In genomic region chr10:81027223-81027622, GRCh38 we compare ENCODE assay signal across 20 cellular contexts.
"Had no signal": no experiment of that assay in that cellular context is flagged by ENCODE, and none has a peak within 500 bp of the region (broad histone marks: within the 10 kb centered on the region; RNA-seq: fewer than 3 reads in every experiment).

No MANE protein-coding gene starts in this region.

- H3K36me3 Mint-ChIP-seq: activated naive CD4-positive, alpha-beta T cell treated with anti-CD3 and anti-CD28 coated beads, Interleukin-2, amount 50 U/mL, for 24 hours; natural killer cell; stimulated activated memory B cell treated with anti-CD40 and anti-IgM and Interleukin-4, amounts not matched to agents 10 μg/mL and 1 μg/mL and 100 μg/mL, for 72 hours had no signal

- H3K9me3 ChIP-seq: body of pancreas, neutrophil, pancreas, right lobe of liver, SK-N-SH, thoracic aorta, upper lobe of left lung had no signal

- H3K36me3 ChIP-seq: neutrophil, pancreas, right lobe of liver, thoracic aorta, upper lobe of left lung had no signal

- H3K27ac ChIP-seq: body of pancreas, dorsolateral prefrontal cortex, neutrophil, pancreas, right lobe of liver, thoracic aorta, upper lobe of left lung had no signal

- H3K4me2 ChIP-seq: SK-N-SH had no signal

- H3K9me3 Mint-ChIP-seq: activated naive CD4-positive, alpha-beta T cell treated with anti-CD3 and anti-CD28 coated beads, Interleukin-2, amount 50 U/mL, for 24 hours had no signal

- H3K9ac ChIP-seq: SK-N-SH had no signal

- H3K4me1 Mint-ChIP-seq: activated naive CD4-positive, alpha-beta T cell treated with anti-CD3 and anti-CD28 coated beads, Interleukin-2, amount 50 U/mL, for 24 hours; natural killer cell; stimulated activated memory B cell treated with anti-CD40 and anti-IgM and Interleukin-4, amounts not matched to agents 10 μg/mL and 1 μg/mL and 100 μg/mL, for 72 hours had no signal

- H3K27me3 ChIP-seq: body of pancreas, dorsolateral prefrontal cortex, neutrophil, pancreas, right lobe of liver, upper lobe of left lung had no signal

- H3K4me1 ChIP-seq: body of pancreas, pancreas, right lobe of liver, upper lobe of left lung had no signal

- DNase-seq: activated CD4-positive, alpha-beta T cell treated with anti-CD3 and anti-CD28 coated beads, Interleukin-2, amount 50 U/mL, for 4 hours; activated CD4-positive, CD25-positive, alpha-beta regulatory T cell treated with anti-CD3 and anti-CD28 coated beads, Interleukin-2, amount 50 U/mL, for 72 hours; activated effector memory CD4-positive, alpha-beta T cell treated with anti-CD3 and anti-CD28 coated beads, Interleukin-2, amount 50 U/mL, for 16 hours; activated T-cell treated with anti-CD3 and anti-CD28 coated beads, Interleukin-2, amount 50 U/mL, for 72 hours; amniotic stem cell; body of pancreas; caudate nucleus; dorsolateral prefrontal cortex; head of caudate nucleus; natural killer cell; pancreas; right lobe of liver; SK-N-SH; stimulated activated CD4-positive, alpha-beta T cell treated with anti-CD3 and anti-CD28 coated beads, Interleukin-4, amount 100 ng/mL, for 4 hours; upper lobe of left lung had no signal

- ATAC-seq: activated T-cell treated with anti-CD3 and anti-CD28 coated beads, Interleukin-2, amount 50 U/mL, for 72 hours; body of pancreas; natural killer cell; pancreas; right lobe of liver; stimulated activated memory B cell treated with anti-CD40 and anti-IgM and Interleukin-4, amounts not matched to agents 10 μg/mL and 1 μg/mL and 100 μg/mL, for 72 hours had no signal

- H3K4me3 Mint-ChIP-seq: activated naive CD4-positive, alpha-beta T cell treated with anti-CD3 and anti-CD28 coated beads, Interleukin-2, amount 50 U/mL, for 24 hours; activated T-cell treated with anti-CD3 and anti-CD28 coated beads, Interleukin-2, amount 50 U/mL, for 72 hours; natural killer cell; stimulated activated memory B cell treated with anti-CD40 and anti-IgM and Interleukin-4, amounts not matched to agents 10 μg/mL and 1 μg/mL and 100 μg/mL, for 72 hours had no signal

- FAIRE-seq: frontal cortex, pancreas had no signal

- H3K27me3 Mint-ChIP-seq: stimulated activated memory B cell treated with anti-CD40 and anti-IgM and Interleukin-4, amounts not matched to agents 10 μg/mL and 1 μg/mL and 100 μg/mL, for 72 hours had no signal

- H3K27ac Mint-ChIP-seq: activated naive CD4-positive, alpha-beta T cell treated with anti-CD3 and anti-CD28 coated beads, Interleukin-2, amount 50 U/mL, for 24 hours; activated T-cell treated with anti-CD3 and anti-CD28 coated beads, Interleukin-2, amount 50 U/mL, for 72 hours; natural killer cell; stimulated activated memory B cell treated with anti-CD40 and anti-IgM and Interleukin-4, amounts not matched to agents 10 μg/mL and 1 μg/mL and 100 μg/mL, for 72 hours had no signal

- H3K4me3 ChIP-seq: body of pancreas, dorsolateral prefrontal cortex, pancreas, right lobe of liver, thoracic aorta, upper lobe of left lung had no signal

- H3K9me2 ChIP-seq: SK-N-SH had no signal
